24 cellular contexts compared by ENCODE assay signal in genomic region chr6:5367510-5367909, GRCh38.
A peak's percentile ranks its signal among the peaks of the same experiment; 100 is the strongest.
DNase-seq lines count a peak whose midpoint lies in the region; ATAC-seq, FAIRE-seq and TF ChIP-seq lines count a peak whose summit lies in the region.
"Had no signal": no experiment of that assay in that cellular context is flagged by ENCODE, and none has a peak within 500 bp of the region (broad histone marks: within the 10 kb centered on the region; RNA-seq: fewer than 3 reads in every experiment).

No MANE protein-coding gene starts in this region.

- no peak for TF ChIP-seq POLR2A in breast epithelium (IDR thresholded peaks at IDR 0.05)

- FAIRE-seq in bronchial epithelial cell (lab: Jason Lieb, UNC), result no peak
- FAIRE-seq: A204.1, GM12878, GM19239, H54, HTR-8/SVneo had no signal

- peak overlapping the region; percentile 56 for H3K4me2 ChIP-seq in mammary epithelial cell (ENCODE audit: insufficient read depth, low read depth, low read length)
- no peak overlapping the region for H3K4me2 ChIP-seq in GM23248 (ENCODE audit: unreplicated experiment)
- H3K4me2 ChIP-seq: GM23338 had no signal

- peaks cover 2% of the 10 kb centered on the region for H3K36me3 ChIP-seq in mammary epithelial cell (ENCODE audit: insufficient read depth, low read length)
- H3K36me3 ChIP-seq in breast epithelium, result no peaks in the 10 kb centered on the region
- H3K36me3 ChIP-seq in bronchial epithelial cell (ENCODE audit: control insufficient read depth, insufficient read depth, low read length), result peaks cover 4% of the 10 kb centered on the region
- H3K36me3 ChIP-seq in GM23248 (ENCODE audit: low read depth), result no peaks in the 10 kb centered on the region

- WGBS in mammary epithelial cell (ENCODE audit: low coverage, missing lambda C conversion rate), result 10% methylated on average over 2 of the region's 2 CpGs
- WGBS in GM23248 (ENCODE audit: low coverage in 1 of 2, low lambda C conversion rate in 2 of 2, missing lambda C conversion rate in 2 of 2), 2 experiments, result 89 to 90% methylated on average over 2 of the region's 2 CpGs

- ATAC-seq in left colon (peak; percentile 54), GM21723 (IDR thresholded peaks at IDR 0.05; ENCODE audit: unreplicated experiment) (no peak)
- ATAC-seq: GM12878, GM23338 had no signal

- H2AFZ ChIP-seq in mammary epithelial cell (ENCODE audit: low read depth, low read length) (no peak overlapping the region), GM23248 (no peak overlapping the region)
- H2AFZ ChIP-seq: GM23338 had no signal

- dilution Hi-C loops in mammary epithelial cell (cut with HindIII; ENCODE audit: low sequenced_read_pairs), result no loop called here

- H3K9ac ChIP-seq in mammary epithelial cell (ENCODE audit: insufficient read depth, low read length), result no peak overlapping the region
- no peak overlapping the region for H3K9ac ChIP-seq in GM23248

- BruUV-seq in mammary epithelial cell (replicated peaks; lab: Mats Ljungman, UMichigan), result no TSS peak

- H3F3A ChIP-seq in GM23248 (ENCODE audit: insufficient read depth), result no peaks in the 10 kb centered on the region

- H3K4me1 ChIP-seq in mammary epithelial cell (ENCODE audit: insufficient read depth, low read length) (peaks cover 12% of the 10 kb centered on the region), breast epithelium (no peaks in the 10 kb centered on the region), GM23248 (ENCODE audit: insufficient read depth) (no peaks in the 10 kb centered on the region)

- no peaks in the 10 kb centered on the region for H3K27me3 ChIP-seq in mammary epithelial cell (ENCODE audit: insufficient read depth, low read length)
- H3K27me3 ChIP-seq in breast epithelium, result no peaks in the 10 kb centered on the region
- H3K27me3 ChIP-seq in bronchial epithelial cell (ENCODE audit: control insufficient read depth, insufficient read depth, low read length), result no peaks in the 10 kb centered on the region
- H3K27me3 ChIP-seq in GM23248 (replicated peaks; ENCODE audit: insufficient read depth), result no peaks in the 10 kb centered on the region
- H3K27me3 ChIP-seq: BE2C had no signal

- H4K20me1 ChIP-seq in mammary epithelial cell (ENCODE audit: insufficient read depth, low read length) (no peaks in the 10 kb centered on the region), GM23248 (ENCODE audit: insufficient read depth) (no peaks in the 10 kb centered on the region)

- TF ChIP-seq CTCF in mammary epithelial cell (conservative IDR thresholded peaks at IDR 0.05 in 1 of 2, IDR thresholded peaks at IDR 0.05 in 1 of 2; ENCODE audit: extremely low read depth in 1 of 2, insufficient read depth in 1 of 2, low read depth in 1 of 2, low read length in 2 of 2) (no peak), breast epithelium (IDR thresholded peaks at IDR 0.05) (no peak), bronchial epithelial cell (IDR thresholded peaks at IDR 0.05; ENCODE audit: insufficient read depth, low read length, severe bottlenecking) (no peak)

- CTCF ChIA-PET in mammary epithelial cell (lab: Charles Lee; ENCODE audit: low non-redundant PET), result no interaction called here

- H3K27ac ChIP-seq in mammary epithelial cell (ENCODE audit: insufficient read depth, low read depth, low read length) (no peak overlapping the region), breast epithelium (no peak overlapping the region), GM23248 (no peak overlapping the region)

- intact Hi-C loops in mammary epithelial cell (cut with micrococcal nuclease), result no loop called here
- intact Hi-C loops in breast epithelium (cut with DNase I; ENCODE audit: low total_unique reads), result no loop called here
- intact Hi-C loops in left colon (cut with DNase I, micrococcal nuclease), result no loop called here

- no peaks in the 10 kb centered on the region for H3K9me2 ChIP-seq in GM23248 (ENCODE audit: insufficient read depth)

- H3K79me2 ChIP-seq in mammary epithelial cell (ENCODE audit: insufficient read depth, low read length) (peaks cover 19% of the 10 kb centered on the region), GM23248 (ENCODE audit: insufficient read depth) (peaks cover 9% of the 10 kb centered on the region; the same call in 1 of the 2 replicates)

- H3K4me3 ChIP-seq in mammary epithelial cell (replicated peaks in 1 of 3; ENCODE audit: insufficient read depth in 1 of 3, low read depth in 2 of 3, low read length in 3 of 3) (no peak overlapping the region), breast epithelium (no peak overlapping the region), bronchial epithelial cell (ENCODE audit: low read depth, low read length) (no peak overlapping the region), GM23248 (no peak overlapping the region)
- H3K4me3 ChIP-seq: GM12878, GM23338 had no signal

- DNase-seq in mammary epithelial cell (peak; percentile 37), breast epithelium (ENCODE audit: low spot score in 2 of 2) (no peak), bronchial epithelial cell (ENCODE audit: low read depth) (peak; percentile 51), left colon (no peak), GM23248 (no peak)
- DNase-seq: ACHN; BE2C; C1 segment of cervical spinal cord; CD4-positive, CD25-positive, alpha-beta regulatory T cell; CD8-positive, alpha-beta memory T cell; COR-L47; DMS 273 treated with DMSO at 0.1 percent for 48 hours; DMS53; DND-41; EL; HCEC 1CT; IMR-90 had no signal

- H3K9me3 ChIP-seq in mammary epithelial cell (replicated peaks; ENCODE audit: insufficient read depth, low read length) (no peaks in the 10 kb centered on the region), breast epithelium (no peaks in the 10 kb centered on the region), GM23248 (ENCODE audit: low read depth) (no peaks in the 10 kb centered on the region)
- H3K9me3 ChIP-seq: BE2C had no signal

- in situ Hi-C loops in mammary epithelial cell (cut with MboI; ENCODE audit: low sequenced_read_pairs in 2 of 2), result no loop called here
- in situ Hi-C loops in GM23248 (cut with MboI), result no loop called here

Comparison
In these comparisons a context has a peak if more than half of its experiments do, and no peak if none do; other contexts are left out.
1. DNase-seq: peak in mammary epithelial cell (single experiment) and bronchial epithelial cell (single experiment); none in breast epithelium (0 of 2), left colon (0 of 2) and GM23248 (single experiment).